ENCODE assay signal across 15 cellular contexts in genomic region chr18:48878471-48878870, GRCh38.
A peak's percentile ranks its signal among the peaks of the same experiment; 100 is the strongest.
DNase-seq lines count a peak whose midpoint lies in the region; ATAC-seq and TF ChIP-seq lines count a peak whose summit lies in the region.
"Had no signal": no experiment of that assay in that cellular context is flagged by ENCODE, and none has a peak within 500 bp of the region (broad histone marks: within the 10 kb centered on the region; RNA-seq: fewer than 3 reads in every experiment).

No MANE protein-coding gene starts in this region.

- no TSS peak for BruUV-seq in Caco-2 (replicated peaks; lab: Mats Ljungman, UMichigan)

- H3K4me3 Mint-ChIP-seq in Caco-2 (ENCODE audit: unreplicated experiment) = peak overlapping the region; percentile 57
- no peak overlapping the region for H3K4me3 Mint-ChIP-seq in WTC11
- no peak overlapping the region for H3K4me3 Mint-ChIP-seq in osteocyte (ENCODE audit: unreplicated experiment)

- H3K4me3 ChIP-seq in Caco-2 (ENCODE audit: low read depth, low read length) = no peak overlapping the region
- H3K4me3 ChIP-seq: thyroid gland had no signal

- H3K4me1 Mint-ChIP-seq in Caco-2 (ENCODE audit: low read depth, unreplicated experiment) = peaks cover 12% of the 10 kb centered on the region
- H3K4me1 Mint-ChIP-seq in WTC11 = peaks cover 25% of the 10 kb centered on the region
- peaks cover 45% of the 10 kb centered on the region for H3K4me1 Mint-ChIP-seq in osteocyte (ENCODE audit: unreplicated experiment)

- intact Hi-C loops in Caco-2 (cut with micrococcal nuclease; ENCODE audit: unreplicated experiment) = no loop called here

- POLR2A ChIA-PET in Caco-2 (lab: Charles Lee) (no interaction called here), WTC11 (lab: Charles Lee) (no interaction called here)

- no peaks in the 10 kb centered on the region for H3K27me3 Mint-ChIP-seq in Caco-2 (ENCODE audit: insufficient read depth, unreplicated experiment)
- no peaks in the 10 kb centered on the region; the same call in 1 of the 2 replicates for H3K27me3 Mint-ChIP-seq in WTC11 (ENCODE audit: low read depth)
- H3K27me3 Mint-ChIP-seq in osteocyte (ENCODE audit: unreplicated experiment) = no peaks in the 10 kb centered on the region

- no peaks in the 10 kb centered on the region for H3K27me3 ChIP-seq in Caco-2 (replicated peaks; ENCODE audit: control insufficient read depth, insufficient read depth, low read length)
- H3K27me3 ChIP-seq: thyroid gland had no signal

- ATAC-seq in WTC11 = no peak
- ATAC-seq: SK-N-SH treated with all-trans-retinoic acid at 6 μM for 48 hours had no signal

- peaks cover 4% of the 10 kb centered on the region; the same call in 1 of the 2 replicates for H3K4me1 ChIP-seq in Caco-2
- H3K4me1 ChIP-seq: thyroid gland had no signal

- no peak for DNase-seq in Caco-2
- DNase-seq in WTC11 (ENCODE audit: low spot score) = no peak
- DNase-seq in islet precursor cell = peak; percentile 84
- DNase-seq in osteocyte (ENCODE audit: extremely low spot score, unreplicated experiment) = no peak
- no peak for DNase-seq in hypothalamus (lab: John Stamatoyannopoulos, UW)
- DNase-seq in NCI-H2081 treated with DMSO at 0.1 percent for 48 hours (lab: John Stamatoyannopoulos, UW) = no peak
- no peak for DNase-seq in middle frontal gyrus (ENCODE audit: extremely low spot score, low spot score)
- no peak for DNase-seq in stimulated activated CD4-positive, alpha-beta T cell treated with anti-CD3 and anti-CD28 coated beads, Interleukin-4, amount 100 ng/mL, for 24 hours
- DNase-seq: activated effector memory CD4-positive, alpha-beta T cell treated with anti-CD3 and anti-CD28 coated beads, Interleukin-2, amount 50 U/mL, for 16 hours; NCI-H1694; NCI-H510A treated with DMSO at 0.1 percent for 48 hours; OCI-M1; stimulated activated CD8-positive, alpha-beta memory T cell treated with anti-CD3 and anti-CD28 coated beads, Interleukin-4, amount 100 ng/mL, for 48 hours; thyroid gland had no signal

- peak overlapping the region; percentile 56 for H3K27ac Mint-ChIP-seq in Caco-2 (ENCODE audit: unreplicated experiment)
- H3K27ac Mint-ChIP-seq in WTC11 = peak overlapping the region; percentile 1
- peak overlapping the region; percentile 35 for H3K27ac Mint-ChIP-seq in osteocyte (ENCODE audit: unreplicated experiment)

- no peaks in the 10 kb centered on the region for H3K9me3 ChIP-seq in Caco-2
- H3K9me3 ChIP-seq: thyroid gland had no signal

- H3K36me3 Mint-ChIP-seq in Caco-2 (ENCODE audit: insufficient read depth, unreplicated experiment) = no peaks in the 10 kb centered on the region
- H3K36me3 Mint-ChIP-seq in WTC11 = peaks cover 6% of the 10 kb centered on the region
- peaks cover 3% of the 10 kb centered on the region for H3K36me3 Mint-ChIP-seq in osteocyte (ENCODE audit: unreplicated experiment)

- TF ChIP-seq CTCF in Caco-2 (IDR thresholded peaks at IDR 0.05; ENCODE audit: insufficient read depth in 1 of 2, low read depth in 1 of 2, low read length in 1 of 2, severe bottlenecking in 1 of 2, unreplicated experiment in 1 of 2) (no peak), WTC11 (IDR thresholded peaks at IDR 0.05) (no peak), osteocyte (IDR thresholded peaks at IDR 0.05) (no peak)

- H3K36me3 ChIP-seq in Caco-2 (ENCODE audit: control insufficient read depth, insufficient read depth, low read length) = no peaks in the 10 kb centered on the region
- H3K36me3 ChIP-seq: thyroid gland had no signal

- CTCF ChIA-PET in Caco-2 (lab: Charles Lee) (no interaction called here), WTC11 (lab: Charles Lee) (no interaction called here)

- H3K9me3 Mint-ChIP-seq in Caco-2 (ENCODE audit: unreplicated experiment) (no peaks in the 10 kb centered on the region), WTC11 (peaks cover 15% of the 10 kb centered on the region), osteocyte (ENCODE audit: unreplicated experiment) (no peaks in the 10 kb centered on the region)

TF ChIP-seq in WTC11, 78 proteins besides CTCF, POLR2A, EP300 and RAD21 (continues in another document):
- no peak for TF ChIP-seq TP53 (CRISPR knock-in tag; IDR thresholded peaks at IDR 0.05)
- TF ChIP-seq CREM (CRISPR knock-in tag; IDR thresholded peaks at IDR 0.05) = no peak
- TF ChIP-seq AFF4 (CRISPR knock-in tag; IDR thresholded peaks at IDR 0.05; ENCODE audit: borderline replicate concordance) = no peak
- TF ChIP-seq GTF2I (CRISPR knock-in tag; conservative IDR thresholded peaks at IDR 0.05) = no peak
- no peak for TF ChIP-seq ATF1 (CRISPR knock-in tag; IDR thresholded peaks at IDR 0.05)
- TF ChIP-seq ERG (CRISPR knock-in tag; IDR thresholded peaks at IDR 0.05) = no peak
- no peak for TF ChIP-seq MAX (CRISPR knock-in tag; IDR thresholded peaks at IDR 0.05)
- TF ChIP-seq ZNF416 (CRISPR knock-in tag; IDR thresholded peaks at IDR 0.05) = no peak
- no peak for TF ChIP-seq JAZF1 (CRISPR knock-in tag; IDR thresholded peaks at IDR 0.05)
- TF ChIP-seq ZNF219 (CRISPR knock-in tag; IDR thresholded peaks at IDR 0.05; ENCODE audit: borderline replicate concordance) = no peak
- TF ChIP-seq ZNF532 (CRISPR knock-in tag; IDR thresholded peaks at IDR 0.05; ENCODE audit: borderline replicate concordance) = no peak
- no peak for TF ChIP-seq ETV6 (CRISPR knock-in tag; IDR thresholded peaks at IDR 0.05)

Comparison
In these comparisons a context has a peak if more than half of its experiments do, and no peak if none do; other contexts are left out.
1. H3K27ac Mint-ChIP-seq: peak in every context shown above with its lines; median percentile 56 in Caco-2; 35 in osteocyte; 1 in WTC11.